ENCODE assay signal across 1 cellular context in genomic region chr13:44088911-44089851, GRCh38.
TF ChIP-seq lines count a peak whose summit lies in the region.

No MANE protein-coding gene starts in this region.

TF ChIP-seq in H1, 55 proteins besides CTCF, POLR2A, EP300 and RAD21 (continued from another document):
- TF ChIP-seq MAX (IDR thresholded peaks at IDR 0.05) (no peak), KDM5A (IDR thresholded peaks at IDR 0.05; ENCODE audit: low read length) (no peak), SIN3A (conservative IDR thresholded peaks at IDR 0.05 in 1 of 2, IDR thresholded peaks at IDR 0.05 in 1 of 2; ENCODE audit: low read depth in 1 of 2, low read length in 2 of 2) (no peak), RNF2 (IDR thresholded peaks at IDR 0.05; ENCODE audit: borderline replicate concordance, low read depth, low read length, missing control alignments, poor library complexity, severe bottlenecking) (no peak), CEBPB (IDR thresholded peaks at IDR 0.05; ENCODE audit: low read depth, low read length) (no peak), NRF1 (IDR thresholded peaks at IDR 0.05; ENCODE audit: low read depth, low read length) (no peak), RFX5 (IDR thresholded peaks at IDR 0.05; ENCODE audit: borderline replicate concordance, low read depth, low read length) (no peak)
- TF ChIP-seq, protein P1, sequence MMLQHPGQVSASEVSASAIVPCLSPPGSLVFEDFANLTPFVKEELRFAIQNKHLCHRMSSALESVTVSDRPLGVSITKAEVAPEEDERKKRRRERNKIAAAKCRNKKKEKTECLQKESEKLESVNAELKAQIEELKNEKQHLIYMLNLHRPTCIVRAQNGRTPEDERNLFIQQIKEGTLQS (IDR thresholded peaks at IDR 0.05; ENCODE audit: insufficient read depth, low read depth, low read length) = no peak
- TF ChIP-seq, protein P2, sequence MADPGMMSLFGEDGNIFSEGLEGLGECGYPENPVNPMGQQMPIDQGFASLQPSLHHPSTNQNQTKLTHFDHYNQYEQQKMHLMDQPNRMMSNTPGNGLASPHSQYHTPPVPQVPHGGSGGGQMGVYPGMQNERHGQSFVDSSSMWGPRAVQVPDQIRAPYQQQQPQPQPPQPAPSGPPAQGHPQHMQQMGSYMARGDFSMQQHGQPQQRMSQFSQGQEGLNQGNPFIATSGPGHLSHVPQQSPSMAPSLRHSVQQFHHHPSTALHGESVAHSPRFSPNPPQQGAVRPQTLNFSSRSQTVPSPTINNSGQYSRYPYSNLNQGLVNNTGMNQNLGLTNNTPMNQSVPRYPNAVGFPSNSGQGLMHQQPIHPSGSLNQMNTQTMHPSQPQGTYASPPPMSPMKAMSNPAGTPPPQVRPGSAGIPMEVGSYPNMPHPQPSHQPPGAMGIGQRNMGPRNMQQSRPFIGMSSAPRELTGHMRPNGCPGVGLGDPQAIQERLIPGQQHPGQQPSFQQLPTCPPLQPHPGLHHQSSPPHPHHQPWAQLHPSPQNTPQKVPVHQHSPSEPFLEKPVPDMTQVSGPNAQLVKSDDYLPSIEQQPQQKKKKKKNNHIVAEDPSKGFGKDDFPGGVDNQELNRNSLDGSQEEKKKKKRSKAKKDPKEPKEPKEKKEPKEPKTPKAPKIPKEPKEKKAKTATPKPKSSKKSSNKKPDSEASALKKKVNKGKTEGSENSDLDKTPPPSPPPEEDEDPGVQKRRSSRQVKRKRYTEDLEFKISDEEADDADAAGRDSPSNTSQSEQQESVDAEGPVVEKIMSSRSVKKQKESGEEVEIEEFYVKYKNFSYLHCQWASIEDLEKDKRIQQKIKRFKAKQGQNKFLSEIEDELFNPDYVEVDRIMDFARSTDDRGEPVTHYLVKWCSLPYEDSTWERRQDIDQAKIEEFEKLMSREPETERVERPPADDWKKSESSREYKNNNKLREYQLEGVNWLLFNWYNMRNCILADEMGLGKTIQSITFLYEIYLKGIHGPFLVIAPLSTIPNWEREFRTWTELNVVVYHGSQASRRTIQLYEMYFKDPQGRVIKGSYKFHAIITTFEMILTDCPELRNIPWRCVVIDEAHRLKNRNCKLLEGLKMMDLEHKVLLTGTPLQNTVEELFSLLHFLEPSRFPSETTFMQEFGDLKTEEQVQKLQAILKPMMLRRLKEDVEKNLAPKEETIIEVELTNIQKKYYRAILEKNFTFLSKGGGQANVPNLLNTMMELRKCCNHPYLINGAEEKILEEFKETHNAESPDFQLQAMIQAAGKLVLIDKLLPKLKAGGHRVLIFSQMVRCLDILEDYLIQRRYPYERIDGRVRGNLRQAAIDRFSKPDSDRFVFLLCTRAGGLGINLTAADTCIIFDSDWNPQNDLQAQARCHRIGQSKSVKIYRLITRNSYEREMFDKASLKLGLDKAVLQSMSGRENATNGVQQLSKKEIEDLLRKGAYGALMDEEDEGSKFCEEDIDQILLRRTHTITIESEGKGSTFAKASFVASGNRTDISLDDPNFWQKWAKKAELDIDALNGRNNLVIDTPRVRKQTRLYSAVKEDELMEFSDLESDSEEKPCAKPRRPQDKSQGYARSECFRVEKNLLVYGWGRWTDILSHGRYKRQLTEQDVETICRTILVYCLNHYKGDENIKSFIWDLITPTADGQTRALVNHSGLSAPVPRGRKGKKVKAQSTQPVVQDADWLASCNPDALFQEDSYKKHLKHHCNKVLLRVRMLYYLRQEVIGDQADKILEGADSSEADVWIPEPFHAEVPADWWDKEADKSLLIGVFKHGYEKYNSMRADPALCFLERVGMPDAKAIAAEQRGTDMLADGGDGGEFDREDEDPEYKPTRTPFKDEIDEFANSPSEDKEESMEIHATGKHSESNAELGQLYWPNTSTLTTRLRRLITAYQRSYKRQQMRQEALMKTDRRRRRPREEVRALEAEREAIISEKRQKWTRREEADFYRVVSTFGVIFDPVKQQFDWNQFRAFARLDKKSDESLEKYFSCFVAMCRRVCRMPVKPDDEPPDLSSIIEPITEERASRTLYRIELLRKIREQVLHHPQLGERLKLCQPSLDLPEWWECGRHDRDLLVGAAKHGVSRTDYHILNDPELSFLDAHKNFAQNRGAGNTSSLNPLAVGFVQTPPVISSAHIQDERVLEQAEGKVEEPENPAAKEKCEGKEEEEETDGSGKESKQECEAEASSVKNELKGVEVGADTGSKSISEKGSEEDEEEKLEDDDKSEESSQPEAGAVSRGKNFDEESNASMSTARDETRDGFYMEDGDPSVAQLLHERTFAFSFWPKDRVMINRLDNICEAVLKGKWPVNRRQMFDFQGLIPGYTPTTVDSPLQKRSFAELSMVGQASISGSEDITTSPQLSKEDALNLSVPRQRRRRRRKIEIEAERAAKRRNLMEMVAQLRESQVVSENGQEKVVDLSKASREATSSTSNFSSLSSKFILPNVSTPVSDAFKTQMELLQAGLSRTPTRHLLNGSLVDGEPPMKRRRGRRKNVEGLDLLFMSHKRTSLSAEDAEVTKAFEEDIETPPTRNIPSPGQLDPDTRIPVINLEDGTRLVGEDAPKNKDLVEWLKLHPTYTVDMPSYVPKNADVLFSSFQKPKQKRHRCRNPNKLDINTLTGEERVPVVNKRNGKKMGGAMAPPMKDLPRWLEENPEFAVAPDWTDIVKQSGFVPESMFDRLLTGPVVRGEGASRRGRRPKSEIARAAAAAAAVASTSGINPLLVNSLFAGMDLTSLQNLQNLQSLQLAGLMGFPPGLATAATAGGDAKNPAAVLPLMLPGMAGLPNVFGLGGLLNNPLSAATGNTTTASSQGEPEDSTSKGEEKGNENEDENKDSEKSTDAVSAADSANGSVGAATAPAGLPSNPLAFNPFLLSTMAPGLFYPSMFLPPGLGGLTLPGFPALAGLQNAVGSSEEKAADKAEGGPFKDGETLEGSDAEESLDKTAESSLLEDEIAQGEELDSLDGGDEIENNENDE (IDR thresholded peaks at IDR 0.05; ENCODE audit: insufficient replicate concordance, low read length) = no peak
